8 cellular contexts compared by ENCODE assay signal in genomic region chr12:80937391-80938238, GRCh38. TPM values are rescaled to one million over a fixed set of nuclear protein-coding genes. Genes with fewer than 3 reads are reported as not detected.
DNase-seq lines count a peak whose midpoint lies in the region; ATAC-seq and TF ChIP-seq lines count a peak whose summit lies in the region.

A gene with protein sequence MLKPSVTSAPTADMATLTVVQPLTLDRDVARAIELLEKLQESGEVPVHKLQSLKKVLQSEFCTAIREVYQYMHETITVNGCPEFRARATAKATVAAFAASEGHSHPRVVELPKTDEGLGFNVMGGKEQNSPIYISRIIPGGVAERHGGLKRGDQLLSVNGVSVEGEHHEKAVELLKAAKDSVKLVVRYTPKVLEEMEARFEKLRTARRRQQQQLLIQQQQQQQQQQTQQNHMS (minus strand): TSS chr12:80937934. CDS start chr12:80937722, 212 bp downstream.

- peak; percentile 17 for ATAC-seq in GM21717 (IDR thresholded peaks at IDR 0.05; ENCODE audit: unreplicated experiment)

- DNase-seq in Daoy (ENCODE audit: low read depth) (peak; percentile 47), MG63 (peak; percentile 55), amygdala (lab: John Stamatoyannopoulos, UW) (peak in 36 of 56 donors; percentile 7 to 66 (median 34)), hypothalamus (lab: John Stamatoyannopoulos, UW) (peak in 38 of 51 donors; percentile 7 to 76 (median 44)), retinal pigment epithelial cell (ENCODE audit: low read depth) (no peak), RKO (ENCODE audit: low spot score) (no peak)
- DNase-seq in stimulated activated CD4-positive, alpha-beta T cell treated with anti-CD3 and anti-CD28 coated beads, Interleukin-4, amount 100 ng/mL, for 4 hours, result no peak

- H3K4me3 ChIP-seq in MG63 (peak within 1 kb of the TSS; percentile 81), retinal pigment epithelial cell (ENCODE audit: low read length) (peak within 1 kb of the TSS; percentile 79)

- H3K36me3 ChIP-seq in MG63, result no peaks in the 10 kb centered on the region

- no peaks in the 10 kb centered on the region for H3K9me3 ChIP-seq in MG63

- TF ChIP-seq CTCF in retinal pigment epithelial cell (conservative IDR thresholded peaks at IDR 0.05; ENCODE audit: low read depth, low read length), result no peak

- no peaks in the 10 kb centered on the region for H3K27me3 ChIP-seq in MG63

RNA-seq across cellular contexts. Expression of the gene that starts here (rescaled TPM):
- 0.12 and 1.3 TPM in 2 replicates for total RNA-seq in Daoy (2014; rRNA removed; shearing (Covaris generic))
- total RNA-seq in MG63 (2014; rRNA removed; shearing (Covaris generic); ENCODE audit: low replicate concordance), result 10.9 and 20.1 TPM in 2 replicates

Comparison
In these comparisons a context has a peak if more than half of its experiments do, and no peak if none do; other contexts are left out.
1. DNase-seq: peak in Daoy (single experiment), MG63 (single experiment), amygdala (36 of 56) and hypothalamus (38 of 51); none in retinal pigment epithelial cell (single experiment), RKO (single experiment) and stimulated activated CD4-positive, alpha-beta T cell treated with anti-CD3 and anti-CD28 coated beads, Interleukin-4, amount 100 ng/mL, for 4 hours (0 of 2).